31 cellular contexts compared by ENCODE assay signal in the genomic region with DNA sequence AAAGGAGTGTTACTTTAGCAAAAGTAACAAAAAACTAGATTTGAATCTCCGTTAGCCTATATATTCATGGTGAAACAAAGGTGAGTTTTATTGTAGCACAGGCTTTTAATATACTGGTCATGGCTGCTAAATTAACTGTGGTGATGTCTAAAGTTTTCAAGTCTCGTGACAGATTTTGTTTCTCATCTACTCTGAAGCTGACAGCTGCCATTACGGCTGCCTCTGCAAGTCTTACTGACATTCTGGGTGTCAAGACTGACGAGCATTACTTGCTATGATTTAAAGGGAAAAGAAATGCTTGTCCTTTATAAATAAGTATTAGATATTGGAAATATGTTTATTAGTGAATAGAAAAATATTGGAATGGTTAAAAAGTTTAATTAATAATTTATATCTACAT.
"Had no signal": no experiment of that assay in that cellular context is flagged by ENCODE, and none has a peak within 500 bp of the region (broad histone marks: within the 10 kb centered on the region; RNA-seq: fewer than 3 reads in every experiment).

No MANE protein-coding gene starts in this region.

- H3K27ac ChIP-seq: adrenal gland, body of pancreas, esophagus muscularis mucosa, foreskin keratinocyte, gastrocnemius medialis, WERI-Rb-1 had no signal

- H3K36me3 ChIP-seq: adrenal gland, esophagus muscularis mucosa, gastrocnemius medialis, WERI-Rb-1 had no signal

- H3K4me1 ChIP-seq: adrenal gland, body of pancreas, esophagus muscularis mucosa, foreskin keratinocyte, gastrocnemius medialis had no signal

- H3K27me3 ChIP-seq: adrenal gland, body of pancreas, esophagus muscularis mucosa, foreskin keratinocyte, gastrocnemius medialis had no signal

- H3K9me3 ChIP-seq: adrenal gland, body of pancreas, esophagus muscularis mucosa, gastrocnemius medialis had no signal

- H3K4me3 ChIP-seq: adrenal gland, body of pancreas, esophagus muscularis mucosa, gastrocnemius medialis had no signal

- DNase-seq: activated B cell treated with CpG ODN at 0.5 μM for 24 hours; activated CD4-positive, alpha-beta T cell treated with anti-CD3 and anti-CD28 coated beads for 48 hours; activated CD4-positive, alpha-beta T cell treated with anti-CD3 and anti-CD28 coated beads, Interleukin-2, amount 50 U/mL, for 1 hour; activated CD4-positive, alpha-beta T cell treated with anti-CD3 and anti-CD28 coated beads, Interleukin-2, amount 50 U/mL, for 48 hours; activated CD8-positive, alpha-beta memory T cell treated with anti-CD3 and anti-CD28 coated beads, Interleukin-2, amount 10 ng/mL, durations not matched to agents 7 days and 5 days; activated CD8-positive, alpha-beta memory T cell treated with anti-CD3 and anti-CD28 coated beads, Interleukin-2, amount 50 U/mL, for 4 hours; activated CD8-positive, alpha-beta T cell treated with anti-CD3 and anti-CD28 coated beads for 36 hours; activated effector memory CD4-positive, alpha-beta T cell treated with anti-CD3 and anti-CD28 coated beads, Interleukin-2, amount 50 U/mL, for 16 hours; activated naive CD4-positive, alpha-beta T cell treated with anti-CD3 and anti-CD28 coated beads for 36 hours; activated naive CD8-positive, alpha-beta T cell treated with anti-CD3 and anti-CD28 coated beads for 36 hours; activated naive CD8-positive, alpha-beta T cell treated with anti-CD3 and anti-CD28 coated beads, Interleukin-2, amount 50 U/mL, for 24 hours; activated T-cell treated with anti-CD3 and anti-CD28 coated beads, Interleukin-2, amount 50 U/mL, for 1 hour; activated T-cell treated with anti-CD3 and anti-CD28 coated beads, Interleukin-2, amount 50 U/mL, for 48 hours; adrenal gland; amygdala; aorta; body of pancreas; caudate nucleus; cortex of kidney; dermis blood vessel endothelial cell; effector CD4-positive, alpha-beta T cell; effector memory CD8-positive, alpha-beta T cell; erythroblast; foreskin keratinocyte; gastrocnemius medialis; glutamatergic neuron; T-helper 1 cell; T-helper 17 cell; T1000; WERI-Rb-1 had no signal
